In genomic region chr2:11863103-11863502, GRCh38 we compare ENCODE assay signal across 7 cellular contexts.
DNase-seq lines count a peak whose midpoint lies in the region; ATAC-seq and TF ChIP-seq lines count a peak whose summit lies in the region.

No MANE protein-coding gene starts in this region.

- no peaks in the 10 kb centered on the region for H3K79me2 ChIP-seq in Loucy (ENCODE audit: insufficient read depth, low read length)

- 93 to 96% methylated on average over 6 to 7 of the region's 7 CpGs for WGBS in mesodermal cell (ENCODE audit: insufficient coverage in 2 of 2), 2 experiments

- DNase-seq in effector CD8-positive, alpha-beta T cell (lab: John Stamatoyannopoulos, UW) = no peak
- DNase-seq in upper lobe of right lung (no peak), NCI-H774 (lab: John Stamatoyannopoulos, UW) (no peak)

- H3K9me3 ChIP-seq in Loucy (ENCODE audit: insufficient read depth, low read depth, low read length) = peaks cover 21% of the 10 kb centered on the region; the same call in 1 of the 2 replicates
- H3K9me3 ChIP-seq in mesodermal cell (ENCODE audit: control insufficient read depth, low read length) = peaks cover 26% of the 10 kb centered on the region
- no peaks in the 10 kb centered on the region for H3K9me3 ChIP-seq in upper lobe of right lung

- H3K4me3 ChIP-seq in Loucy (ENCODE audit: low read length, poor library complexity, severe bottlenecking) = no peak overlapping the region
- H3K4me3 ChIP-seq in mesodermal cell (ENCODE audit: extremely low read depth, insufficient read depth, low read length, poor library complexity, severe bottlenecking) = no peak overlapping the region
- no peak overlapping the region for H3K4me3 ChIP-seq in upper lobe of right lung

- no peaks in the 10 kb centered on the region for H3K36me3 ChIP-seq in Loucy (ENCODE audit: insufficient read depth, low read length)
- no peaks in the 10 kb centered on the region for H3K36me3 ChIP-seq in mesodermal cell (ENCODE audit: control insufficient read depth, insufficient read depth, low read length)
- no peaks in the 10 kb centered on the region for H3K36me3 ChIP-seq in upper lobe of right lung

- H3F3A ChIP-seq in Loucy (ENCODE audit: low read depth) = no peaks in the 10 kb centered on the region

- ATAC-seq in GM18867 (IDR thresholded peaks at IDR 0.05; ENCODE audit: unreplicated experiment) (peak; percentile 58), GM21717 (IDR thresholded peaks at IDR 0.05; ENCODE audit: unreplicated experiment) (peak; percentile 33), upper lobe of right lung (no peak)

- TF ChIP-seq CTCF in Loucy (conservative IDR thresholded peaks at IDR 0.05; ENCODE audit: low read length) (no peak), upper lobe of right lung (IDR thresholded peaks at IDR 0.05) (no peak)

- H3K27ac ChIP-seq in mesodermal cell (ENCODE audit: low read depth, low read length, severe bottlenecking) (peak overlapping the region; percentile 68), upper lobe of right lung (no peak overlapping the region)

- no peak overlapping the region for H3K4me2 ChIP-seq in Loucy (ENCODE audit: low read depth, low read length, poor library complexity, severe bottlenecking)

- H3K9me2 ChIP-seq in Loucy (replicated peaks; ENCODE audit: low read depth, low read length) = no peaks in the 10 kb centered on the region

- no peaks in the 10 kb centered on the region for H3K27me3 ChIP-seq in Loucy (ENCODE audit: insufficient read depth, low read length, poor library complexity, severe bottlenecking)
- H3K27me3 ChIP-seq in upper lobe of right lung = no peaks in the 10 kb centered on the region

- no peaks in the 10 kb centered on the region for H4K20me1 ChIP-seq in Loucy (ENCODE audit: insufficient read depth, low read length, poor library complexity, severe bottlenecking)

- H2AFZ ChIP-seq in Loucy (ENCODE audit: low read length) = peak overlapping the region; percentile 61

- intact Hi-C loops in upper lobe of right lung (cut with DNase I) = loop anchor here (10.0 kb wide), 2 partner anchors 852 to 1142 kb away; partner anchors contain the start of gene TRIB2

- H3K9ac ChIP-seq in Loucy (ENCODE audit: low read depth, low read length, poor library complexity, severe bottlenecking) = no peak overlapping the region

- peaks cover 9% of the 10 kb centered on the region for H3K4me1 ChIP-seq in Loucy (ENCODE audit: insufficient read depth, low read length, poor library complexity, severe bottlenecking)
- H3K4me1 ChIP-seq in mesodermal cell (ENCODE audit: control insufficient read depth, insufficient read depth, low read length, poor library complexity, severe bottlenecking) = peaks cover 6% of the 10 kb centered on the region
- peaks cover 14% of the 10 kb centered on the region for H3K4me1 ChIP-seq in upper lobe of right lung
